ENCODE assay signal across 8 cellular contexts in the genomic region with DNA sequence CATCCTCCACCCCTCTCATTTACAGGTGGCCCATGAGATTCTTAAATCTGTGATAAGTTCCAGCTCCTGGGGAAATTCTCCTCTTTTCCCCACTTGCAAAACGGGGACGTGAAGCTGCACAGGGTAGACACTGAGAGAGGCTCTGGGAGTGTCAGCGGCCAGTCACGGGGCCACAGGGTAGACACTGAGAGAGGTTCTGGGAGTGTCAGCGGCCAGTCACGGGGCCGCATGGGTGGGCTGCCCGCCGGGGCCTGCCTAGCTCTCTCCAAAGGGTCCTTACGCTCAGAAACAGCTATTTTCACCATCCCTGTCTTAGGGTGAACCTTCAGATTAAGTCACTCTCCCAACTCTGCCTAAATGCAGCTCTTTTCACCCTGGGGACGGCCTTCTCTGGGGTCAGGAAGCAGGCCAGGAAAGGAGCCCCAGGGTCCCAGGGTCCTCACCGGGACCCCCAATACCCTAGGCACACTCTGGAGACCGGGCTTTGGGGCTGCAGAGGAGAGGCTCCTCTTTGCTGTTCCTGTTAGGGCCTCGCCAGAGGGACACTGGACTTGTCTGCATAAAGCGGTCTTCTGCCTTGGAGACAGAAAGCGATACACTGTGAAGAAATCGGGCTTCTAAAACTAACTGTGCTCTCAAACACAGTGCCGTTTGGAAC. TPM values are rescaled to one million over a fixed set of nuclear protein-coding genes. Genes with fewer than 3 reads are reported as not detected.
DNase-seq lines count a peak whose midpoint lies in the region; ATAC-seq and TF ChIP-seq lines count a peak whose summit lies in the region.

No MANE protein-coding gene starts in this region.

- peak overlapping the region; percentile 19 to 90 for H3K9ac ChIP-seq in liver (ENCODE audit: low read depth in 1 of 2, low read length in 2 of 2)

- H3K36me3 Mint-ChIP-seq in activated T-cell treated with anti-CD3 and anti-CD28 coated beads, Interleukin-2, amount 50 U/mL, for 24 hours (ENCODE audit: low read depth): peaks cover 58% of the 10 kb centered on the region
- peaks cover 45% of the 10 kb centered on the region for H3K36me3 Mint-ChIP-seq in activated T-helper 1 cell treated with anti-CD3 and anti-CD28 coated beads, Interleukin-12 subunit alpha, Interleukin-12 subunit beta, Interleukin-2, Interleukin-4 antibody, amounts not matched to agents 30 ng/mL and 10 ng/mL and 1 ng/mL, durations not matched to agents 14 hours and 24 hours and 36 hours (ENCODE audit: low read depth)

- no peak for TF ChIP-seq RAD21 in liver (IDR thresholded peaks at IDR 0.05)

- DNase-seq in activated T-cell treated with anti-CD3 and anti-CD28 coated beads, Interleukin-2, amount 50 U/mL, for 24 hours: peak; percentile 67
- DNase-seq in activated T-cell treated with anti-CD3 and anti-CD28 coated beads, Interleukin-2, amount 50 U/mL, for 1 hour: no peak
- no peak for DNase-seq in activated T-helper 1 cell treated with anti-CD3 and anti-CD28 coated beads, Interleukin-12 subunit alpha, Interleukin-12 subunit beta, Interleukin-2, Interleukin-4 antibody, amounts not matched to agents 30 ng/mL and 10 ng/mL and 1 ng/mL, durations not matched to agents 14 hours and 24 hours and 36 hours (ENCODE audit: low spot score)
- DNase-seq in thyroid gland (no peak), cerebellar cortex (ENCODE audit: low spot score) (no peak), NCI-H2227 treated with DMSO at 0.1 percent for 48 hours (lab: John Stamatoyannopoulos, UW) (no peak)

- H3K9me3 ChIP-seq in liver (ENCODE audit: control insufficient read depth in 4 of 4, low read length in 3 of 4) (no peaks in the 10 kb centered on the region), thyroid gland (no peaks in the 10 kb centered on the region)

- H3K4me3 ChIP-seq in liver (ENCODE audit: low read depth in 1 of 3, low read length in 3 of 3) (peak overlapping the region in 2 of 3 donors; percentile 49 to 77), thyroid gland (replicated peaks in 1 of 3) (peak overlapping the region in 1 of 3 donors; percentile 15)

- H3K4me1 ChIP-seq in liver (ENCODE audit: control insufficient read depth in 4 of 4, insufficient read depth in 4 of 4, low read length in 3 of 4) (peaks cover 3 to 9% (median 5%) of the 10 kb centered on the region in 4 donors), thyroid gland (peaks cover 0 to 17% of the 10 kb centered on the region in 2 donors)

- intact Hi-C loops in activated T-helper 1 cell treated with anti-CD3 and anti-CD28 coated beads, Interleukin-12 subunit alpha, Interleukin-12 subunit beta, Interleukin-2, Interleukin-4 antibody, amounts not matched to agents 30 ng/mL and 10 ng/mL and 1 ng/mL, durations not matched to agents 14 hours and 24 hours and 36 hours (cut with micrococcal nuclease): loop anchor here (1.0 to 5.0 kb wide), 6 partner anchors 19 to 1388 kb away; partner anchors contain the start of gene EXOSC2
- intact Hi-C loops in thyroid gland (cut with DNase I): no loop called here

- H3K27ac ChIP-seq in liver (ENCODE audit: low read depth in 1 of 2, low read length in 2 of 2) (peak overlapping the region; percentile 64 to 68), thyroid gland (peak overlapping the region; percentile 20 to 58 (median 56))

- peak overlapping the region; percentile 96 for H3K27ac Mint-ChIP-seq in activated T-cell treated with anti-CD3 and anti-CD28 coated beads, Interleukin-2, amount 50 U/mL, for 24 hours
- H3K27ac Mint-ChIP-seq in activated T-helper 1 cell treated with anti-CD3 and anti-CD28 coated beads, Interleukin-12 subunit alpha, Interleukin-12 subunit beta, Interleukin-2, Interleukin-4 antibody, amounts not matched to agents 30 ng/mL and 10 ng/mL and 1 ng/mL, durations not matched to agents 14 hours and 24 hours and 36 hours: peak overlapping the region; percentile 99

- ATAC-seq in GM19452 (IDR thresholded peaks at IDR 0.05; ENCODE audit: unreplicated experiment): no peak

- H3K4me1 Mint-ChIP-seq in activated T-cell treated with anti-CD3 and anti-CD28 coated beads, Interleukin-2, amount 50 U/mL, for 24 hours (ENCODE audit: low read depth): peaks cover 40% of the 10 kb centered on the region
- H3K4me1 Mint-ChIP-seq in activated T-helper 1 cell treated with anti-CD3 and anti-CD28 coated beads, Interleukin-12 subunit alpha, Interleukin-12 subunit beta, Interleukin-2, Interleukin-4 antibody, amounts not matched to agents 30 ng/mL and 10 ng/mL and 1 ng/mL, durations not matched to agents 14 hours and 24 hours and 36 hours (ENCODE audit: low read depth): peaks cover 52% of the 10 kb centered on the region

- no peaks in the 10 kb centered on the region for H3K27me3 ChIP-seq in liver (ENCODE audit: control insufficient read depth in 4 of 4, insufficient read depth in 4 of 4, low read length in 3 of 4)
- H3K27me3 ChIP-seq in thyroid gland: no peaks in the 10 kb centered on the region

- TF ChIP-seq POLR2A in thyroid gland (IDR thresholded peaks at IDR 0.05): no peak

- peak overlapping the region; percentile 98 for H3K4me3 Mint-ChIP-seq in activated T-cell treated with anti-CD3 and anti-CD28 coated beads, Interleukin-2, amount 50 U/mL, for 24 hours
- peak overlapping the region; percentile 100 for H3K4me3 Mint-ChIP-seq in activated T-helper 1 cell treated with anti-CD3 and anti-CD28 coated beads, Interleukin-12 subunit alpha, Interleukin-12 subunit beta, Interleukin-2, Interleukin-4 antibody, amounts not matched to agents 30 ng/mL and 10 ng/mL and 1 ng/mL, durations not matched to agents 14 hours and 24 hours and 36 hours

- H3K36me3 ChIP-seq in liver (ENCODE audit: control insufficient read depth in 4 of 4, insufficient read depth in 3 of 4, low read depth in 1 of 4, low read length in 3 of 4) (no peaks in the 10 kb centered on the region), thyroid gland (no peaks in the 10 kb centered on the region)

- TF ChIP-seq CTCF in liver (IDR thresholded peaks at IDR 0.05; ENCODE audit: low read depth, low read length, missing input control) (no peak), thyroid gland (IDR thresholded peaks at IDR 0.05) (no peak)

- no peaks in the 10 kb centered on the region for H3K9me3 Mint-ChIP-seq in activated T-cell treated with anti-CD3 and anti-CD28 coated beads, Interleukin-2, amount 50 U/mL, for 24 hours
- no peaks in the 10 kb centered on the region for H3K9me3 Mint-ChIP-seq in activated T-helper 1 cell treated with anti-CD3 and anti-CD28 coated beads, Interleukin-12 subunit alpha, Interleukin-12 subunit beta, Interleukin-2, Interleukin-4 antibody, amounts not matched to agents 30 ng/mL and 10 ng/mL and 1 ng/mL, durations not matched to agents 14 hours and 24 hours and 36 hours

- H3K27me3 Mint-ChIP-seq in activated T-cell treated with anti-CD3 and anti-CD28 coated beads, Interleukin-2, amount 50 U/mL, for 24 hours: no peaks in the 10 kb centered on the region
- no peaks in the 10 kb centered on the region for H3K27me3 Mint-ChIP-seq in activated T-helper 1 cell treated with anti-CD3 and anti-CD28 coated beads, Interleukin-12 subunit alpha, Interleukin-12 subunit beta, Interleukin-2, Interleukin-4 antibody, amounts not matched to agents 30 ng/mL and 10 ng/mL and 1 ng/mL, durations not matched to agents 14 hours and 24 hours and 36 hours (ENCODE audit: insufficient read depth)

- whole genome bisulfite sequencing in liver: 69% methylated on average over 18 of the region's 18 CpGs
- whole genome bisulfite sequencing in thyroid gland, 2 donors: 78 to 90% methylated on average over 12 to 18 of the region's 18 CpGs

TF ChIP-seq in liver, 16 proteins besides CTCF, POLR2A, EP300 and RAD21:
- TF ChIP-seq, protein P1, sequence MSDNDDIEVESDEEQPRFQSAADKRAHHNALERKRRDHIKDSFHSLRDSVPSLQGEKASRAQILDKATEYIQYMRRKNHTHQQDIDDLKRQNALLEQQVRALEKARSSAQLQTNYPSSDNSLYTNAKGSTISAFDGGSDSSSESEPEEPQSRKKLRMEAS (IDR thresholded peaks at IDR 0.05): no peak
- TF ChIP-seq FOXA1 (IDR thresholded peaks at IDR 0.05): no peak
- no peak for TF ChIP-seq EGR1 (IDR thresholded peaks at IDR 0.05; ENCODE audit: low read depth in 2 of 2)
- no peak for TF ChIP-seq YY1 (IDR thresholded peaks at IDR 0.05)
- TF ChIP-seq, protein P2, sequence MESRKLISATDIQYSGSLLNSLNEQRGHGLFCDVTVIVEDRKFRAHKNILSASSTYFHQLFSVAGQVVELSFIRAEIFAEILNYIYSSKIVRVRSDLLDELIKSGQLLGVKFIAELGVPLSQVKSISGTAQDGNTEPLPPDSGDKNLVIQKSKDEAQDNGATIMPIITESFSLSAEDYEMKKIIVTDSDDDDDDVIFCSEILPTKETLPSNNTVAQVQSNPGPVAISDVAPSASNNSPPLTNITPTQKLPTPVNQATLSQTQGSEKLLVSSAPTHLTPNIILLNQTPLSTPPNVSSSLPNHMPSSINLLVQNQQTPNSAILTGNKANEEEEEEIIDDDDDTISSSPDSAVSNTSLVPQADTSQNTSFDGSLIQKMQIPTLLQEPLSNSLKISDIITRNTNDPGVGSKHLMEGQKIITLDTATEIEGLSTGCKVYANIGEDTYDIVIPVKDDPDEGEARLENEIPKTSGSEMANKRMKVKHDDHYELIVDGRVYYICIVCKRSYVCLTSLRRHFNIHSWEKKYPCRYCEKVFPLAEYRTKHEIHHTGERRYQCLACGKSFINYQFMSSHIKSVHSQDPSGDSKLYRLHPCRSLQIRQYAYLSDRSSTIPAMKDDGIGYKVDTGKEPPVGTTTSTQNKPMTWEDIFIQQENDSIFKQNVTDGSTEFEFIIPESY (IDR thresholded peaks at IDR 0.05): no peak
- no peak for TF ChIP-seq GABPA (IDR thresholded peaks at IDR 0.05 in 1 of 2, conservative IDR thresholded peaks at IDR 0.05 in 1 of 2)

RNA-seq across cellular contexts. Expression of gene FAM78A, which starts 1.5 kb away (rescaled TPM):
- total RNA-seq in activated T-helper 1 cell treated with anti-CD3 and anti-CD28 coated beads, Interleukin-12 subunit alpha, Interleukin-12 subunit beta, Interleukin-2, Interleukin-4 antibody, amounts not matched to agents 30 ng/mL and 10 ng/mL and 1 ng/mL, durations not matched to agents 14 hours and 24 hours and 36 hours: 52.8 and 54.3 TPM in 2 replicates
- total RNA-seq in liver (1 to 10 TPM; 2.1 to 6.6 TPM), thyroid gland (1 to 10 TPM; 1.1 to 3.4 (median 1.6) TPM)
- 1 to 10 TPM in 1 of 2 donors, under 1 TPM in 1; 0.25 to 1.2 TPM for polyA plus RNA-seq in liver

RNA-seq across cellular contexts. Expression of gene PLPP7, which starts 14.7 kb away (rescaled TPM):
- 0.10 TPM in 1 of 2 replicates, not detected in the other for total RNA-seq in activated T-helper 1 cell treated with anti-CD3 and anti-CD28 coated beads, Interleukin-12 subunit alpha, Interleukin-12 subunit beta, Interleukin-2, Interleukin-4 antibody, amounts not matched to agents 30 ng/mL and 10 ng/mL and 1 ng/mL, durations not matched to agents 14 hours and 24 hours and 36 hours
- total RNA-seq in liver (under 1 TPM; 0.51 to 0.59 TPM), thyroid gland (1 to 10 TPM; 1.1 to 2.9 (median 2.7) TPM)
- polyA plus RNA-seq in liver: under 1 TPM in 1 of 2 donors, not detected in 1; 0.18 TPM
